Comparison of ENCODE assay signal across 8 cellular contexts in genomic region chr9:126722252-126722921, GRCh38.
A peak's percentile ranks its signal among the peaks of the same experiment; 100 is the strongest.
DNase-seq lines count a peak whose midpoint lies in the region; ATAC-seq lines count a peak whose summit lies in the region.

No MANE protein-coding gene starts in this region.

- peak overlapping the region; percentile 49 for H2BK120ac ChIP-seq in mesendoderm (ENCODE audit: low read depth, low read length)

- H3K9me3 Mint-ChIP-seq in activated CD4-positive, alpha-beta T cell treated with anti-CD3 and anti-CD28 coated beads, Interleukin-2, amount 10 ng/mL, durations not matched to agents 7 days and 5 days = no peaks in the 10 kb centered on the region
- H3K9me3 Mint-ChIP-seq in dendritic cell treated with granulocyte-macrophage colony-stimulating factor and Interleukin-4, amounts not matched to agents 40 ng/mL and 50 ng/mL, for 4 days = no peaks in the 10 kb centered on the region

- DNase-seq in NCI-H2227 (lab: John Stamatoyannopoulos, UW; ENCODE audit: unreplicated experiment) (peak; percentile 80), mesendoderm (peak; percentile 79), hepatic stellate cell (ENCODE audit: low spot score) (no peak)
- DNase-seq in activated CD4-positive, alpha-beta T cell treated with anti-CD3 and anti-CD28 coated beads, Interleukin-2, amount 10 ng/mL, durations not matched to agents 7 days and 5 days = peak; percentile 87
- peak; percentile 80 for DNase-seq in stimulated activated CD8-positive, alpha-beta memory T cell treated with anti-CD3 and anti-CD28 coated beads, Interleukin-15, amount 100 ng/mL, for 24 hours (ENCODE audit: low read depth)

- H4K5ac ChIP-seq in mesendoderm (ENCODE audit: low read length) = no peak overlapping the region

- H2AK5ac ChIP-seq in mesendoderm (ENCODE audit: low read length) = no peak overlapping the region

- H3K36me3 Mint-ChIP-seq in activated CD4-positive, alpha-beta T cell treated with anti-CD3 and anti-CD28 coated beads, Interleukin-2, amount 10 ng/mL, durations not matched to agents 7 days and 5 days (ENCODE audit: low read depth) = no peaks in the 10 kb centered on the region
- H3K36me3 Mint-ChIP-seq in dendritic cell treated with granulocyte-macrophage colony-stimulating factor and Interleukin-4, amounts not matched to agents 40 ng/mL and 50 ng/mL, for 4 days (ENCODE audit: low read depth) = peaks cover 4% of the 10 kb centered on the region

- POLR2A ChIA-PET in activated CD4-positive, alpha-beta T cell treated with anti-CD3 and anti-CD28 coated beads, Interleukin-2, amount 10 ng/mL, durations not matched to agents 7 days and 5 days (lab: Charles Lee) = no interaction called here

- H2BK15ac ChIP-seq in mesendoderm (replicated peaks; ENCODE audit: low read depth) = peak overlapping the region; percentile 65

- H3K4me1 Mint-ChIP-seq in activated CD4-positive, alpha-beta T cell treated with anti-CD3 and anti-CD28 coated beads, Interleukin-2, amount 10 ng/mL, durations not matched to agents 7 days and 5 days = peaks cover 49% of the 10 kb centered on the region
- peaks cover 59% of the 10 kb centered on the region for H3K4me1 Mint-ChIP-seq in dendritic cell treated with granulocyte-macrophage colony-stimulating factor and Interleukin-4, amounts not matched to agents 40 ng/mL and 50 ng/mL, for 4 days (ENCODE audit: low read depth)

- H3K27ac ChIP-seq in mesendoderm (ENCODE audit: low read depth, low read length) = no peak overlapping the region

- H3K79me1 ChIP-seq in mesendoderm (ENCODE audit: low read length) = no peaks in the 10 kb centered on the region

- H3K4ac ChIP-seq in mesendoderm (ENCODE audit: low read depth, low read length) = no peak overlapping the region

- H3K9ac ChIP-seq in mesendoderm (ENCODE audit: low read length) = peak overlapping the region; percentile 61

- H3K4me3 ChIP-seq in mesendoderm (ENCODE audit: low read length) = peak overlapping the region; percentile 42

- CTCF ChIA-PET in activated CD4-positive, alpha-beta T cell treated with anti-CD3 and anti-CD28 coated beads, Interleukin-2, amount 10 ng/mL, durations not matched to agents 7 days and 5 days (lab: Charles Lee) = interaction anchor here (1.6 to 4.4 kb wide), 2 partner anchors 16 to 17 kb away, joined by 5 to 49 read pairs; no protein-coding TSS in a partner anchor

- H3K4me3 Mint-ChIP-seq in activated CD4-positive, alpha-beta T cell treated with anti-CD3 and anti-CD28 coated beads, Interleukin-2, amount 10 ng/mL, durations not matched to agents 7 days and 5 days = peak overlapping the region; percentile 72
- peak overlapping the region; percentile 84 for H3K4me3 Mint-ChIP-seq in dendritic cell treated with granulocyte-macrophage colony-stimulating factor and Interleukin-4, amounts not matched to agents 40 ng/mL and 50 ng/mL, for 4 days

- H3K4me1 ChIP-seq in mesendoderm (ENCODE audit: control insufficient read depth, low read depth, low read length) = no peaks in the 10 kb centered on the region

- H3K79me2 ChIP-seq in mesendoderm (ENCODE audit: control insufficient read depth, insufficient read depth, low read length) = no peaks in the 10 kb centered on the region

- peak overlapping the region; percentile 72 for H3K56ac ChIP-seq in mesendoderm (ENCODE audit: low read length)

- H2BK5ac ChIP-seq in mesendoderm (ENCODE audit: low read length) = no peak overlapping the region

- H3K23ac ChIP-seq in mesendoderm (ENCODE audit: low read length) = no peak overlapping the region

- ATAC-seq in GM18511 (IDR thresholded peaks at IDR 0.05; ENCODE audit: unreplicated experiment) = peak; percentile 77
- ATAC-seq in HG02763 (IDR thresholded peaks at IDR 0.05; ENCODE audit: unreplicated experiment) = peak; percentile 75

- H3K4me2 ChIP-seq in mesendoderm (ENCODE audit: low read length) = peak overlapping the region; percentile 63

- no peaks in the 10 kb centered on the region for H3K36me3 ChIP-seq in mesendoderm (ENCODE audit: control insufficient read depth, insufficient read depth, low read length)

- H3K18ac ChIP-seq in mesendoderm (ENCODE audit: low read length) = peak overlapping the region; percentile 86

- H3K27me3 Mint-ChIP-seq in activated CD4-positive, alpha-beta T cell treated with anti-CD3 and anti-CD28 coated beads, Interleukin-2, amount 10 ng/mL, durations not matched to agents 7 days and 5 days = peaks cover 9% of the 10 kb centered on the region
- H3K27me3 Mint-ChIP-seq in dendritic cell treated with granulocyte-macrophage colony-stimulating factor and Interleukin-4, amounts not matched to agents 40 ng/mL and 50 ng/mL, for 4 days = peaks cover 9% of the 10 kb centered on the region

- intact Hi-C loops in dendritic cell treated with granulocyte-macrophage colony-stimulating factor and Interleukin-4, amounts not matched to agents 40 ng/mL and 50 ng/mL, for 4 days (cut with micrococcal nuclease) = loop anchor here (2.0 kb wide), 1 partner anchor 18 kb away; no protein-coding TSS in a partner anchor

- no peak overlapping the region for H4K8ac ChIP-seq in mesendoderm (ENCODE audit: low read depth, low read length)

- no peaks in the 10 kb centered on the region for H3K27me3 ChIP-seq in mesendoderm (ENCODE audit: insufficient read depth, low read length, poor library complexity)

- no CpG with 5 or more reads among the region's 45 CpGs for WGBS in mesendoderm (ENCODE audit: extremely low coverage, insufficient coverage, low lambda C conversion rate)

- peak overlapping the region; percentile 99 for H3K27ac Mint-ChIP-seq in activated CD4-positive, alpha-beta T cell treated with anti-CD3 and anti-CD28 coated beads, Interleukin-2, amount 10 ng/mL, durations not matched to agents 7 days and 5 days
- peak overlapping the region; percentile 91 for H3K27ac Mint-ChIP-seq in dendritic cell treated with granulocyte-macrophage colony-stimulating factor and Interleukin-4, amounts not matched to agents 40 ng/mL and 50 ng/mL, for 4 days
